8 cellular contexts compared by ENCODE assay signal in the genomic region with DNA sequence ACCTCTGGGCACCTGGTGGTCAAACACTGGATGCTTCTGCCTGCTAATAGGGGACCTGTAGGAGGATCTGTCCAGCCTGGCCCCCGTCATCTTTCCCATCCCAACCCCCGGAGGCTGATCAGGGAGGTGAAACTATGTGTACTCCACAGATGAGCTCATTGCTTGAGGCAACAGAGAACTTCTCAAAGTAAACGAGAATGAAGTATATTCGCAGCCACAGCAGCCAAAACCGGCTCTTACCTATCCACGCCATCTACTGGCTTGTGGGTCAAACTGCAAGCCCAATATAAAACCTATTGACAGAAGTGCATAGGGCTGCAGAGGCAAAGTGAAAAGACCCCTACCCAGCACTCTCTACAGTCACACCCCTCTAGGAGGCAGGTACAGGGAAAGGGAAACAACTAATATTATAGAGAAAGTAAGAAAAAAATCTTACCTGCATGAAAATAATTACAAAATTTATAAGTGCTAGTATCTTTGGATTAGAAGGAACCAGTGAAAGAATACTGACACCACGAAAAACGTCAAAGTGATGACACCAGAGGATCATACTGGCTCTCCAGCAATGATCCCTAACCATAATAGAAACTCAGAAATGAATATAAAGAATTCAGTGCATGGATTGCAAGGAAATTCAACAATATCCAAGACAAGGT.
DNase-seq lines count a peak whose midpoint lies in the region; ATAC-seq and TF ChIP-seq lines count a peak whose summit lies in the region.

No MANE protein-coding gene starts in this region.

- ATAC-seq in DND-41 (ENCODE audit: insufficient read depth, low read depth): peak; percentile 85
- ATAC-seq in GM19452 (IDR thresholded peaks at IDR 0.05; ENCODE audit: unreplicated experiment): peak; percentile 91
- peak; percentile 95 for ATAC-seq in HG03280 (IDR thresholded peaks at IDR 0.05; ENCODE audit: unreplicated experiment)

- no peaks in the 10 kb centered on the region for H3K4me1 ChIP-seq in DND-41 (ENCODE audit: insufficient read depth, low read length)
- H3K4me1 ChIP-seq in adipocyte (ENCODE audit: control insufficient read depth, insufficient read depth, low read length): no peaks in the 10 kb centered on the region

- 0 out of 2 replicates have a peak overlapping the region, but pooled peaks have one; percentile 11 for H2AFZ ChIP-seq in DND-41 (ENCODE audit: low read depth, low read length)

- DNase-seq in DND-41: peak; percentile 50
- DNase-seq in NCI-H345 (lab: John Stamatoyannopoulos, UW): peak; percentile 49
- peak; percentile 48 for DNase-seq in adipocyte (ENCODE audit: low read depth)
- peak; percentile 20 for DNase-seq in kidney glomerular epithelial cell (lab: John Stamatoyannopoulos, UW)
- no peak for DNase-seq in hippocampal formation (lab: John Stamatoyannopoulos, UW)
- no peak for DNase-seq in activated effector memory CD4-positive, alpha-beta T cell treated with anti-CD3 and anti-CD28 coated beads, Interleukin-2, amount 50 U/mL, for 16 hours

- H3K9ac ChIP-seq in DND-41 (ENCODE audit: low read depth, low read length) (no peak overlapping the region), adipocyte (ENCODE audit: low read length) (no peak overlapping the region)

- no peak overlapping the region for H3K4me3 ChIP-seq in DND-41 (ENCODE audit: low read depth in 1 of 2, low read length in 2 of 2)
- H3K4me3 ChIP-seq in adipocyte (ENCODE audit: low read length): no peak overlapping the region

- TF ChIP-seq CTCF in DND-41 (IDR thresholded peaks at IDR 0.05; ENCODE audit: borderline replicate concordance, extremely low read depth, low read length, poor library complexity, severe bottlenecking): peak; percentile 85

- H3K9me3 ChIP-seq in DND-41 (ENCODE audit: insufficient read depth, low read length, severe bottlenecking) (no peaks in the 10 kb centered on the region), adipocyte (ENCODE audit: control insufficient read depth, low read length) (no peaks in the 10 kb centered on the region)

- no peaks in the 10 kb centered on the region for H3K27me3 ChIP-seq in DND-41 (ENCODE audit: insufficient read depth, low read length, poor library complexity)
- no peaks in the 10 kb centered on the region for H3K27me3 ChIP-seq in adipocyte (replicated peaks; ENCODE audit: control insufficient read depth, insufficient read depth, low read length)

- no peaks in the 10 kb centered on the region for H3K36me3 ChIP-seq in DND-41 (ENCODE audit: insufficient read depth, low read length)
- no peaks in the 10 kb centered on the region for H3K36me3 ChIP-seq in adipocyte (ENCODE audit: control insufficient read depth, insufficient read depth, low read length, severe bottlenecking)

- no peak overlapping the region for H3K27ac ChIP-seq in DND-41 (ENCODE audit: low read length)

- peak overlapping the region; percentile 5; the same call in 1 of the 2 replicates for H3K4me2 ChIP-seq in DND-41 (ENCODE audit: insufficient read depth, low read length)

- no peaks in the 10 kb centered on the region for H3K79me2 ChIP-seq in DND-41 (ENCODE audit: insufficient read depth, low read length)

- no peaks in the 10 kb centered on the region for H4K20me1 ChIP-seq in DND-41 (ENCODE audit: insufficient read depth, low read length)

Comparison
In these comparisons a context has a peak if more than half of its experiments do, and no peak if none do; other contexts are left out.
1. DNase-seq: peak in DND-41 (single experiment), NCI-H345 (single experiment), adipocyte (single experiment) and kidney glomerular epithelial cell (single experiment); none in hippocampal formation (0 of 2) and activated effector memory CD4-positive, alpha-beta T cell treated with anti-CD3 and anti-CD28 coated beads, Interleukin-2, amount 50 U/mL, for 16 hours (single experiment).
2. Peak in every context shown above with its lines, with median percentiles within 50 percentile points of each other: ATAC-seq.